In genomic region chr16:21820028-21820907, GRCh38 we compare ENCODE assay signal across 8 cellular contexts. TPM values are rescaled to one million over a fixed set of nuclear protein-coding genes. Genes with fewer than 3 reads are reported as not detected.
A peak's percentile ranks its signal among the peaks of the same experiment; 100 is the strongest.
DNase-seq lines count a peak whose midpoint lies in the region; ATAC-seq, FAIRE-seq and TF ChIP-seq lines count a peak whose summit lies in the region.
"Not testable (repeated sequence)": the region's sequence is repeated elsewhere in the genome, so short reads cannot be mapped to it uniquely, and the experiment has no call there.

No MANE protein-coding gene starts in this region.

- H3K9me3 ChIP-seq in BE2C, right lobe of liver: not testable (repeated sequence)

- DNase-seq in BE2C (peak; percentile 79), GM19239 (ENCODE audit: insufficient read length, low spot score) (peak; percentile 22), NCI-H524 (lab: John Stamatoyannopoulos, UW) (peak; percentile 79 to 88), dorsolateral prefrontal cortex (peak; percentile 37 to 76 (median 55)), right lobe of liver (peak; percentile 67 to 77 (median 77))
- peak; percentile 47 to 53 for DNase-seq in activated CD4-positive, alpha-beta T cell treated with anti-CD3 and anti-CD28 coated beads, Interleukin-2, amount 50 U/mL, for 4 hours
- DNase-seq in stimulated activated CD4-positive, alpha-beta T cell treated with anti-CD3 and anti-CD28 coated beads, Interleukin-1b, Interleukin-23, amount 100 ng/mL, for 4 hours (ENCODE audit: low read depth in 2 of 2), result peak; percentile 47 to 57

- intact Hi-C loops in dorsolateral prefrontal cortex (cut with DNase I); right lobe of liver (cut with DNase I): not testable (repeated sequence)

- peak; percentile 4 for FAIRE-seq in GM19239 (lab: Jason Lieb, UNC)

- not testable (repeated sequence) for TF ChIP-seq CTCF in BE2C (IDR thresholded peaks at IDR 0.05; ENCODE audit: low read depth, low read length); right lobe of liver (IDR thresholded peaks at IDR 0.05)
- TF ChIP-seq CTCF in dorsolateral prefrontal cortex (IDR thresholded peaks at IDR 0.05 in 54 of 56, conservative IDR thresholded peaks at IDR 0.05 in 2 of 56; ENCODE audit: low read depth in 1 of 56, partially characterized antibody in 56 of 56), result peak in 6 of 56 donors; percentile 11 to 28 (median 24)

- H3K27ac ChIP-seq in dorsolateral prefrontal cortex (peak overlapping the region in 50 of 59 donors; percentile 13 to 86 (median 58)), right lobe of liver (peak overlapping the region; percentile 75 to 92 (median 79))

- peak; percentile 77 for TF ChIP-seq POLR2A in right lobe of liver (IDR thresholded peaks at IDR 0.05)

- not testable (repeated sequence) for H3K36me3 ChIP-seq in BE2C, right lobe of liver

- H3K27me3 ChIP-seq in BE2C, dorsolateral prefrontal cortex, right lobe of liver: not testable (repeated sequence)

- peak overlapping the region; percentile 76 for H3K4me3 ChIP-seq in BE2C (ENCODE audit: low read depth, low read length)
- peak overlapping the region; percentile 37 to 79 (median 67) for H3K4me3 ChIP-seq in dorsolateral prefrontal cortex
- peak overlapping the region; percentile 53 to 72 (median 58) for H3K4me3 ChIP-seq in right lobe of liver

- ATAC-seq in HG03457 (IDR thresholded peaks at IDR 0.05; ENCODE audit: unreplicated experiment) (peak; percentile 68), right lobe of liver (peak; percentile 90 to 96 (median 93))

- WGBS in right lobe of liver (ENCODE audit: insufficient coverage, low coverage, low lambda C conversion rate, missing lambda C conversion rate), result 3% methylated on average over 33 of the region's 55 CpGs

- H3K4me1 ChIP-seq in BE2C, result not testable (repeated sequence)
- peaks cover 0 to 13% (median 0%) of the 10 kb centered on the region in 4 donors for H3K4me1 ChIP-seq in right lobe of liver

RNA-seq across cellular contexts. Expression of gene NPIPB4, which starts 37.3 kb away (rescaled TPM):
- polyA plus RNA-seq in BE2C (2012; ENCODE audit: insufficient read depth, insufficient read length, low read depth), result 49.0 TPM
- total RNA-seq in dorsolateral prefrontal cortex (100 to 1,000 TPM; 161 to 618 (median 366) TPM), right lobe of liver (10 to 100 TPM; 13.4 to 79.3 (median 42.6) TPM)

Comparison
In these comparisons a context has a peak if more than half of its experiments do, and no peak if none do; other contexts are left out.
1. Peak in every context shown above with its lines: DNase-seq, ATAC-seq, H3K4me3 ChIP-seq and H3K27ac ChIP-seq.
2. DNase-seq: peak in every context shown above with its lines; median percentile 84 in NCI-H524; 79 in BE2C; 77 in right lobe of liver; 55 in dorsolateral prefrontal cortex; 52 in stimulated activated CD4-positive, alpha-beta T cell treated with anti-CD3 and anti-CD28 coated beads, Interleukin-1b, Interleukin-23, amount 100 ng/mL, for 4 hours; 50 in activated CD4-positive, alpha-beta T cell treated with anti-CD3 and anti-CD28 coated beads, Interleukin-2, amount 50 U/mL, for 4 hours; 22 in GM19239.